Comparison of ENCODE assay signal across 1 cellular context in the genomic region with DNA sequence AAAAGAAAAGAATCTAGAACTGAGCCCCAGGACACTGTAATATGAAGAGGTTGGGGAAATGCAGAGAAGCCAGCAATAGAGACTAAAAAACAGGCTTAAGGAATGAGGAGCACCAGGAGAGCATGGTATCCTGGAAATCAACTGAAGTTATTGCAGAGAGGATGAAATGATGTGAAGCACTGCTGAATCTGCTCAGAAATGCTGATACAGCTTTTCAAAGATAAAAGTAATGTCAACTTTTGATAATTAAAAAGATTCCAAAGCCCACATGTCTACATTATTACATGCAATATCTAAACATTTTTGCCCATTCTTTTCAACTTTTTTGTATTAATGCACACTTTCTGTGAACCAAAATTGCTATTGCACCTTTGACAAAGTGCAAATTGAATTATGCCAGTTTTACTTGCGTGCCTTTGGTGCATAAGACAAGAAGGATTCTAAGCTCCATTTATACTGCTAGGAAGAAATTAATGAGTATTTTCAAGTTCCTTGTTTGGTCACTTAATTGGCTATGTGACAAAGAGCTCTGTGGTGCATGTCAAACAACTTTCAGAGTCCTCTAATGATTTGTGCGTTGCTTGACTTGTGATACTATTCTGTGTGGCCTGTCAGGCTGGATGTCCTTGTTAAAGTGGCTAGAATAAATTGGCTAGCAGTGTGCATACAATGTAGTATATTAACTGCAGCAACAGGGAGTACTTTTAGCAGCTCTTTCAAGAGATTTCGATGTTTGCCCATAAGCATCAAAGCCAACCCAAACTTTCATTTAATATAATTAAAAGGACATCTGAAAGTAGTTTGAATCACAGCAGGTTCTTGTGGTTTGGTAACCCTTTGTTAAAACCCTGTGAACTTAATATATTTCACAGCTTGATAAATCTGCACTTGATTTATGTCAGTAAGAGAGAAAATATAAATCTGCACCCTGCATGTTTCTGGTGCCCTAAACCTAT.
A peak's percentile ranks its signal among the peaks of the same experiment; 100 is the strongest.
TF ChIP-seq lines count a peak whose summit lies in the region.

No MANE protein-coding gene starts in this region.

TF ChIP-seq in A549, 52 proteins besides CTCF, POLR2A, EP300 and RAD21:
- no peak for TF ChIP-seq PBX3 (IDR thresholded peaks at IDR 0.05)
- TF ChIP-seq MAFK (IDR thresholded peaks at IDR 0.05; ENCODE audit: partially characterized antibody) = peak; percentile 45
- TF ChIP-seq TFCP2L1 (CRISPR knock-in tag; IDR thresholded peaks at IDR 0.05) = no peak
- TF ChIP-seq ZSCAN20 (CRISPR knock-in tag; IDR thresholded peaks at IDR 0.05) = no peak
- TF ChIP-seq E2F6 (IDR thresholded peaks at IDR 0.05; ENCODE audit: borderline replicate concordance, low read depth) = no peak
- TF ChIP-seq ZNF302 (CRISPR knock-in tag; IDR thresholded peaks at IDR 0.05) = no peak
- no peak for TF ChIP-seq TP53 (CRISPR knock-in tag; IDR thresholded peaks at IDR 0.05)
TF ChIP-seq in A549: peak in this region for 1.
